Comparison of ENCODE assay signal across 8 cellular contexts in the genomic region with DNA sequence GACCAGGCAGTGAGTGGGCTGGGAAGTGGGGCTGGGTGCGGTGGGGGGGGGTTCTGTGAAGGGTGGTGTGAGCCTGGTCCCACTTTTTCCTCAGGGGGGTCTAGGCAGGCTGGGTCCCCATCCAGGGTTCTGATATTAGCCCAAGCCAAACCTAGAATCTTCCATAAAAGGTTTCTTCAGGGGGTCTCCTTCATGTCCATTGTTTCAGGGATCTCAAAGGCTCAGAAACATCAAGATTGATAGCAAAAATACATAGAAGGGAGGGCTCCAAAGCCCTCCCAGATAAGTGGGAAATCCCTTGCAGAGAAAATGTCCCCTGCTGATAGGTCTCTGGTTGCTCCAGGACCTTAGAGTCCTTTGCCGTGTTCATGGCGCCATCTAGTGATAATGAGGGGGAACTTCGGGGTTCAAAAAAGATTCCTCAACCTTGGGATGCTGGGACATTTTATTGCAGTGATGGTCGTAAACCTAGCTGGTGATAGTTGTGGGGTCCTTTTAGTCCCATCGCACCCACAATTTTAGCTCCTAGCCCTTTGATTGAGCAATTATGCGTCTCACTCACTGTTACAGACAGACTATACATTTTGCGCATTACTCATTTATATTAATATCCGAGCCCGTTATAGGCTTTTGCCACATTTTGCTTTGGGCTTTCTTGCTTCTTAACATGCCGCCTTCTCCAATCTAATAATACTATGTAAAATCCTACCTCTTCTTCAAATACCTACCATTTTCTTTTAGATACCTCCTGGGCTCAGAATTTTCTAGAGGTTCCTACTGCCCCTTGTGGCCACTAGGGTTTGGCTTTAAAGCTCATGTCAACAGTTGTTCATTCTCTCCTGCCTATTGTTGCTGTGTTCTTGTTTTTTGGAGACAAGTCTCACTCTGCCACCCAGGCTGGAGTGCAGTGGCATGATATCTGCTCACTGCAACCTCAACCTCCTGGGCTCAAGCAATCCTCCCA. TPM values are rescaled to one million over a fixed set of nuclear protein-coding genes. Genes with fewer than 3 reads are reported as not detected.
DNase-seq lines count a peak whose midpoint lies in the region; ATAC-seq and TF ChIP-seq lines count a peak whose summit lies in the region.

No MANE protein-coding gene starts in this region.

- H3K4me3 ChIP-seq in SJCRH30 = no peak overlapping the region

- DNase-seq in activated T-cell treated with anti-CD3 and anti-CD28 coated beads for 4 hours = peak; percentile 23
- DNase-seq in activated T-cell treated with anti-CD3 and anti-CD28 coated beads, Interleukin-2, amount 50 U/mL, for 1 hour = no peak
- peak; percentile 56 for DNase-seq in NCI-H1092 (lab: John Stamatoyannopoulos, UW)
- peak; percentile 74 to 91 for DNase-seq in SJCRH30
- DNase-seq in iPS-NIHi7 (ENCODE audit: extremely low spot score) = peak; percentile 81
- peak; percentile 27 to 38 for DNase-seq in stimulated activated CD4-positive, alpha-beta T cell treated with anti-CD3 and anti-CD28 coated beads, Interleukin-2, amount 100 ng/mL, for 24 hours

- peak overlapping the region in 4 of 5 experiments; percentile 1 to 85 (median 74) for H3K27ac Mint-ChIP-seq in brain

- H3K27me3 ChIP-seq in SJCRH30 = no peaks in the 10 kb centered on the region

- peaks cover 78% of the 10 kb centered on the region for H3K36me3 ChIP-seq in SJCRH30

- peaks cover 51% of the 10 kb centered on the region for H3K36me3 Mint-ChIP-seq in brain

- no peaks in the 10 kb centered on the region for H3K27me3 Mint-ChIP-seq in brain

- no peaks in the 10 kb centered on the region for H3K4me1 ChIP-seq in SJCRH30

- H3K4me1 Mint-ChIP-seq in brain = peaks cover 13% of the 10 kb centered on the region

- H3K4me3 Mint-ChIP-seq in brain = no peak overlapping the region

- no peaks in the 10 kb centered on the region for H3K9me3 ChIP-seq in SJCRH30 (replicated peaks)

- H3K27ac ChIP-seq in SJCRH30 = no peak overlapping the region

- H3K9me3 Mint-ChIP-seq in brain = no peaks in the 10 kb centered on the region

- ATAC-seq in GM21528 (IDR thresholded peaks at IDR 0.05; ENCODE audit: low FRiP score, unreplicated experiment) = no peak

- TF ChIP-seq CTCF in brain (conservative IDR thresholded peaks at IDR 0.05) = peak; percentile 94 to 96

RNA-seq across cellular contexts. Expression of gene IGF2BP1, which starts 35.1 kb away (rescaled TPM):
- total RNA-seq in SJCRH30 (2014; rRNA removed; shearing (Covaris generic)) = 114 TPM in 2 replicates
- polyA plus RNA-seq in brain (ENCODE audit: insufficient read depth, low read depth, low replicate concordance) = not detected
